ENCODE assay signal across 24 cellular contexts in the genomic region with DNA sequence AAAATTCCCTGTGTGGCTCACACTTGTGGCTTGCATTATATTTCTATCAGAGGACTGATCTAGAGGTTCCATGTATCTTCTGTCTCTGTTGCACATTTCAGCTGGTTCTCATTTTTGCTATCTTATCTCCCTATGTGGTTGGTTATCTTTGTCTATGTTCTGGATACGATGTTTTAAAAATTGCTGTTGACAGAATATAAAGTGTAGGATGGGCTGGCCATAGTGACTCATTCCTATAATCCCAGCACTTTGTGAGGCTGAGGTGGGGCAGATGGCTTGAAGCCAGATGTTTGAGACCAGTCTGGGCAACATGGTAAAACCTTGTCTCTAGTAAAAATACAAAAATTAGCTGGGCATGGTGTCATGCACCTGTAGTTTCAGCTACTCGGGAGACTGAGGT. TPM values are rescaled to one million over a fixed set of nuclear protein-coding genes. Genes with fewer than 3 reads are reported as not detected.
A peak's percentile ranks its signal among the peaks of the same experiment; 100 is the strongest.
DNase-seq lines count a peak whose midpoint lies in the region; ATAC-seq, FAIRE-seq and TF ChIP-seq lines count a peak whose summit lies in the region.
"Had no signal": no experiment of that assay in that cellular context is flagged by ENCODE, and none has a peak within 500 bp of the region (broad histone marks: within the 10 kb centered on the region; RNA-seq: fewer than 3 reads in every experiment).

No MANE protein-coding gene starts in this region.

- no peak for TF ChIP-seq CTCF in D721Med (IDR thresholded peaks at IDR 0.05; ENCODE audit: insufficient read depth, missing control alignments)
- no peak for TF ChIP-seq CTCF in progenitor cell of endocrine pancreas (IDR thresholded peaks at IDR 0.05; ENCODE audit: unreplicated experiment)

- no peak overlapping the region for H3K4me3 Mint-ChIP-seq in progenitor cell of endocrine pancreas (ENCODE audit: low read depth)
- H3K4me3 Mint-ChIP-seq: central memory CD8-positive, alpha-beta T cell had no signal

- peaks cover 25% of the 10 kb centered on the region for H3K27me3 Mint-ChIP-seq in progenitor cell of endocrine pancreas

- no peak for FAIRE-seq in D721Med (lab: Jason Lieb, UNC)

- DNase-seq in ELR (ENCODE audit: low read depth) (peak; percentile 9), NCI-H226 (peak; percentile 82), astrocyte of the hippocampus (ENCODE audit: low read depth, low spot score) (peak; percentile 19), islet precursor cell (peak; percentile 23), D721Med (ENCODE audit: insufficient read length, low spot score) (no peak), progenitor cell of endocrine pancreas (ENCODE audit: low spot score, unreplicated experiment) (no peak)
- DNase-seq in stimulated activated CD4-positive, alpha-beta T cell treated with anti-CD3 and anti-CD28 coated beads, Interleukin-2, amount 100 ng/mL, for 48 hours = no peak
- DNase-seq: activated CD4-positive, alpha-beta T cell treated with anti-CD3 and anti-CD28 coated beads for 4 hours; effector CD8-positive, alpha-beta T cell; esophagus squamous epithelium; GF-D8; GM23248; heart right ventricle; lower lobe of right lung; NCI-H1436; Peyer's patch; stimulated activated CD4-positive, alpha-beta T cell treated with anti-CD3 and anti-CD28 coated beads, Interleukin-2, amount 100 ng/mL, for 24 hours; stimulated activated naive CD8-positive, alpha-beta T cell treated with anti-CD3 and anti-CD28 coated beads, Interleukin-15, Interleukin-2, amounts not matched to agents 100 U/mL and 50 U/mL, for 24 hours had no signal

- no peaks in the 10 kb centered on the region for H3K4me1 Mint-ChIP-seq in progenitor cell of endocrine pancreas (ENCODE audit: low read depth)

- no peaks in the 10 kb centered on the region for H3K36me3 Mint-ChIP-seq in progenitor cell of endocrine pancreas (ENCODE audit: insufficient read depth)

- no peak for ATAC-seq in HG03460 (IDR thresholded peaks at IDR 0.05; ENCODE audit: unreplicated experiment)
- ATAC-seq: heart right ventricle, lower lobe of right lung, sciatic nerve had no signal

- H3K9me3 Mint-ChIP-seq in progenitor cell of endocrine pancreas (ENCODE audit: low read depth) = no peaks in the 10 kb centered on the region
- H3K9me3 Mint-ChIP-seq: central memory CD8-positive, alpha-beta T cell had no signal

- H3K27ac Mint-ChIP-seq in progenitor cell of endocrine pancreas = no peak overlapping the region

RNA-seq across cellular contexts. Expression of gene ULBP3, which starts 9.9 kb away (rescaled TPM):
- total RNA-seq in progenitor cell of endocrine pancreas = 16.2 TPM in 2 replicates
- total RNA-seq: Peyer's patch had no signal

RNA-seq across cellular contexts. Expression of gene RAET1L, which starts 53.5 kb away (rescaled TPM):
- not detected in 2 replicates for total RNA-seq in progenitor cell of endocrine pancreas
- total RNA-seq: adrenal gland, GM23248, heart right ventricle, lower lobe of right lung, osteoblast, Peyer's patch, sciatic nerve, tibial nerve had no signal

Comparison
In these comparisons a context has a peak if more than half of its experiments do, and no peak if none do; other contexts are left out.
1. DNase-seq: peak in ELR (single experiment), NCI-H226 (single experiment), astrocyte of the hippocampus (single experiment) and islet precursor cell (single experiment); none in D721Med (single experiment), progenitor cell of endocrine pancreas (single experiment) and stimulated activated CD4-positive, alpha-beta T cell treated with anti-CD3 and anti-CD28 coated beads, Interleukin-2, amount 100 ng/mL, for 48 hours (0 of 2).